16 cellular contexts compared by ENCODE assay signal in the genomic region with DNA sequence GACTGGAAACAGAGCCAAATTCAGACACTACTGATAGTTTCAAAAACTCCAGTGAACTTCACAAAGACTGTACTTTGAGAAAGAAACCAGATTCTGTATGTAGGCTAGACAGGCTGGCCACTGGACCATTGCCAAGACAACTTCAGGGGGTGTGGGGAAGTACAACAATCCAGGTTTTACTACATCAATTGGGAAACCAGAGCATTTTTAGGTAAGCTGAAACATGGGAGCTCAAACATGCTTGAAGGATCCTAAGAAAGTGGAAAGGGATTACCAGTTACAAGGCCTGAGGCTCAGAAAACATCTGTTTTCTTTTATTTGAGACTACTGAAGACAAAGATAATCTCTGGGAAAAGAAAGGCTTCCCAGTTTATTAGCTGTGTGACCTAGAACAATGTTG. TPM values are rescaled to one million over a fixed set of nuclear protein-coding genes. Genes with fewer than 3 reads are reported as not detected.
A peak's percentile ranks its signal among the peaks of the same experiment; 100 is the strongest.
DNase-seq lines count a peak whose midpoint lies in the region; ATAC-seq, FAIRE-seq and TF ChIP-seq lines count a peak whose summit lies in the region.
"Had no signal": no experiment of that assay in that cellular context is flagged by ENCODE, and none has a peak within 500 bp of the region (broad histone marks: within the 10 kb centered on the region; RNA-seq: fewer than 3 reads in every experiment).

No MANE protein-coding gene starts in this region.

- no peak overlapping the region for H3K9ac ChIP-seq in endothelial cell of umbilical vein (replicated peaks; ENCODE audit: extremely low read depth, insufficient read depth, low read length)

- H3K27me3 ChIP-seq in RWPE2 (ENCODE audit: insufficient read depth, poor library complexity, severe bottlenecking) (no peaks in the 10 kb centered on the region), endothelial cell of umbilical vein (ENCODE audit: control insufficient read depth in 2 of 2, insufficient read depth in 2 of 2, low read length in 2 of 2) (no peaks in the 10 kb centered on the region), right cardiac atrium (ENCODE audit: control insufficient read depth, insufficient read depth) (no peaks in the 10 kb centered on the region)
- H3K27me3 ChIP-seq: body of pancreas, sigmoid colon had no signal

- no peaks in the 10 kb centered on the region for H3K79me2 ChIP-seq in endothelial cell of umbilical vein (ENCODE audit: control insufficient read depth, insufficient read depth, low read length)

- no peaks in the 10 kb centered on the region for H4K20me1 ChIP-seq in endothelial cell of umbilical vein (replicated peaks; ENCODE audit: control insufficient read depth, extremely low read depth, insufficient read depth, low read length)

- ATAC-seq in RWPE2 (ENCODE audit: low read depth) (peak; percentile 38; the same call in 2 of the 3 replicates), right cardiac atrium (no peak), esophagus mucosa (no peak)
- ATAC-seq: body of pancreas had no signal

- H3K4me3 ChIP-seq in RWPE2 (ENCODE audit: severe bottlenecking) = no peak overlapping the region
- H3K4me3 ChIP-seq in endothelial cell of umbilical vein (replicated peaks in 1 of 3; ENCODE audit: insufficient read depth in 1 of 3, low read depth in 1 of 3, low read length in 3 of 3) = no peak overlapping the region
- no peak overlapping the region for H3K4me3 ChIP-seq in right cardiac atrium (ENCODE audit: low read length)
- H3K4me3 ChIP-seq: body of pancreas, sigmoid colon had no signal

- FAIRE-seq in endothelial cell of umbilical vein (lab: Jason Lieb, UNC) = no peak

- H3K4me1 Mint-ChIP-seq in mesothelial cell of epicardium = peaks cover 15% of the 10 kb centered on the region
- H3K4me1 Mint-ChIP-seq: nephron progenitor cell had no signal

- H2AFZ ChIP-seq in endothelial cell of umbilical vein (ENCODE audit: low read depth, low read length) = no peak overlapping the region

- DNase-seq in H4 (ENCODE audit: low spot score) = peak; percentile 37
- DNase-seq in RWPE2 (ENCODE audit: low spot score) = no peak
- DNase-seq in endothelial cell of umbilical vein (ENCODE audit: low read depth, low spot score) = peak; percentile 4
- peak in 1 of 2 experiments; percentile 56 for DNase-seq in mesothelial cell of epicardium (ENCODE audit: low spot score in 2 of 2, unreplicated experiment in 2 of 2)
- DNase-seq in NOMO-1 treated with dmso at 0.1 percent for 144 hours (lab: John Stamatoyannopoulos, UW; ENCODE audit: unreplicated experiment) = no peak
- no peak for DNase-seq in right cardiac atrium
- no peak for DNase-seq in cortex of kidney (lab: John Stamatoyannopoulos, UW)
- DNase-seq: activated CD4-positive, alpha-beta T cell treated with anti-CD3 and anti-CD28 coated beads, Interleukin-2, amount 50 U/mL, for 48 hours; NCI-H1417; NCI-H510A treated with DMSO at 0.1 percent for 48 hours; nephron progenitor cell; stimulated activated naive CD4-positive, alpha-beta T cell had no signal

- no peak for TF ChIP-seq POLR2A in endothelial cell of umbilical vein (IDR thresholded peaks at IDR 0.05; ENCODE audit: low read depth, low read length)

- H3K9me3 Mint-ChIP-seq in mesothelial cell of epicardium = no peaks in the 10 kb centered on the region
- H3K9me3 Mint-ChIP-seq: activated T-helper 2 cell treated with anti-CD3 and anti-CD28 coated beads, Interferon-gamma antibody, Interleukin-2, Interleukin-4, amounts not matched to agents 10 μg/mL and 5 μg/mL and 100 μg/mL, durations not matched to agents 14 hours and 24 hours and 36 hours; nephron progenitor cell had no signal

- no peaks in the 10 kb centered on the region for H3K9me1 ChIP-seq in endothelial cell of umbilical vein (replicated peaks; ENCODE audit: control insufficient read depth, extremely low read depth, insufficient read depth, low read length)

- CTCF ChIA-PET in endothelial cell of umbilical vein (lab: Charles Lee) = interaction anchor here (1.0 to 1.2 kb wide), 2 partner anchors 14 to 269 kb away, joined by 4 to 6 read pairs; no protein-coding TSS in a partner anchor

- peak overlapping the region; percentile 44 for H3K27ac ChIP-seq in RWPE2 (ENCODE audit: poor library complexity, severe bottlenecking)
- no peak overlapping the region for H3K27ac ChIP-seq in endothelial cell of umbilical vein (ENCODE audit: insufficient read depth, low read depth, low read length)
- H3K27ac ChIP-seq in right cardiac atrium (ENCODE audit: low read length) = no peak overlapping the region
- H3K27ac ChIP-seq: body of pancreas had no signal

- no TSS peak for BruUV-seq in endothelial cell of umbilical vein (replicated peaks; lab: Mats Ljungman, UMichigan)

- H3K9me3 ChIP-seq in RWPE2 (ENCODE audit: severe bottlenecking) (no peaks in the 10 kb centered on the region), endothelial cell of umbilical vein (replicated peaks; ENCODE audit: control insufficient read depth, insufficient read depth, low read length) (no peaks in the 10 kb centered on the region), right cardiac atrium (ENCODE audit: control insufficient read depth, low read length) (no peaks in the 10 kb centered on the region)
- H3K9me3 ChIP-seq: body of pancreas, sigmoid colon had no signal

- H3K36me3 Mint-ChIP-seq in mesothelial cell of epicardium = no peaks in the 10 kb centered on the region

- no peaks in the 10 kb centered on the region for H3K27me3 Mint-ChIP-seq in mesothelial cell of epicardium (ENCODE audit: low read depth)

- intact Hi-C loops in endothelial cell of umbilical vein (cut with micrococcal nuclease) (no loop called here), right cardiac atrium (cut with DNase I) (no loop called here)

- H3K27ac Mint-ChIP-seq in mesothelial cell of epicardium = peak overlapping the region; percentile 25
- H3K27ac Mint-ChIP-seq: activated T-helper 2 cell treated with anti-CD3 and anti-CD28 coated beads, Interferon-gamma antibody, Interleukin-2, Interleukin-4, amounts not matched to agents 10 μg/mL and 5 μg/mL and 100 μg/mL, durations not matched to agents 14 hours and 24 hours and 36 hours; nephron progenitor cell had no signal

- no peak overlapping the region for H3K4me3 Mint-ChIP-seq in mesothelial cell of epicardium
- H3K4me3 Mint-ChIP-seq: nephron progenitor cell had no signal

- TF ChIP-seq CTCF in RWPE2 (IDR thresholded peaks at IDR 0.05; ENCODE audit: poor library complexity, severe bottlenecking) (no peak), endothelial cell of umbilical vein (IDR thresholded peaks at IDR 0.05; ENCODE audit: extremely low read depth in 1 of 2, insufficient read depth in 1 of 2, low read depth in 1 of 2, low read length in 2 of 2) (no peak), mesothelial cell of epicardium (IDR thresholded peaks at IDR 0.05; ENCODE audit: unreplicated experiment) (no peak)

- H3K4me1 ChIP-seq in RWPE2 (ENCODE audit: insufficient read depth, poor library complexity, severe bottlenecking) (peaks cover 25% of the 10 kb centered on the region), endothelial cell of umbilical vein (ENCODE audit: control insufficient read depth, extremely low read depth, insufficient read depth, low read length) (peaks cover 21% of the 10 kb centered on the region), right cardiac atrium (ENCODE audit: control insufficient read depth, insufficient read depth, low read length) (no peaks in the 10 kb centered on the region)

- H3K4me2 ChIP-seq in endothelial cell of umbilical vein (ENCODE audit: insufficient read depth, low read length) = no peak overlapping the region

- H3K36me3 ChIP-seq in RWPE2 (ENCODE audit: low read depth) (no peaks in the 10 kb centered on the region), endothelial cell of umbilical vein (ENCODE audit: control insufficient read depth in 2 of 2, extremely low read depth in 1 of 2, insufficient read depth in 2 of 2, low read length in 2 of 2) (no peaks in the 10 kb centered on the region)
- H3K36me3 ChIP-seq: sigmoid colon had no signal

- POLR2A ChIA-PET in endothelial cell of umbilical vein (lab: Charles Lee) = interaction anchor here (0.6 to 1.2 kb wide), 2 partner anchors 27 to 349 kb away, joined by 3 read pairs; a partner anchor contains a TSS

- dilution Hi-C loops in endothelial cell of umbilical vein (cut with MboI; ENCODE audit: extremely low pct_ligation_motif_present, low sequenced_read_pairs) = no loop called here

TF ChIP-seq in endothelial cell of umbilical vein, 7 proteins besides CTCF, POLR2A, EP300 and RAD21:
- TF ChIP-seq JUN (IDR thresholded peaks at IDR 0.05; ENCODE audit: borderline replicate concordance, insufficient read depth, insufficient read length, low read depth) = no peak
- TF ChIP-seq, protein P1, sequence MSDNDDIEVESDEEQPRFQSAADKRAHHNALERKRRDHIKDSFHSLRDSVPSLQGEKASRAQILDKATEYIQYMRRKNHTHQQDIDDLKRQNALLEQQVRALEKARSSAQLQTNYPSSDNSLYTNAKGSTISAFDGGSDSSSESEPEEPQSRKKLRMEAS (IDR thresholded peaks at IDR 0.05; ENCODE audit: insufficient read depth, insufficient read length) = no peak
- TF ChIP-seq FOS (IDR thresholded peaks at IDR 0.05; ENCODE audit: borderline replicate concordance, insufficient read depth, low read length) = no peak
- TF ChIP-seq MYC (IDR thresholded peaks at IDR 0.05; ENCODE audit: low read depth, low read length) = no peak
- no peak for TF ChIP-seq GATA2 (IDR thresholded peaks at IDR 0.05; ENCODE audit: insufficient read depth, insufficient read length, low read depth, low read length)
- no peak for TF ChIP-seq EZH2 (IDR thresholded peaks at IDR 0.05; ENCODE audit: borderline replicate concordance, low read depth, low read length, severe bottlenecking)
- TF ChIP-seq POLR2AphosphoS5 (IDR thresholded peaks at IDR 0.05; ENCODE audit: insufficient read depth, low read depth, low read length) = no peak

RNA-seq across cellular contexts. Expression of a gene that starts 26.9 kb away (rescaled TPM):
- 11.5 and 13.5 TPM in 2 replicates for total RNA-seq in H4 (2014; rRNA removed; shearing (Covaris generic))
- 35.8 and 42.1 TPM in 2 replicates for total RNA-seq in endothelial cell of umbilical vein
- polyA plus RNA-seq in endothelial cell of umbilical vein = 4.4 and 9.6 TPM in 2 replicates
- 7.3 and 7.6 TPM in 2 replicates for polyA plus RNA-seq in endothelial cell of umbilical vein (2011; cell fraction: cytosol; rRNA removed)
- polyA plus RNA-seq in endothelial cell of umbilical vein (2011; cell fraction: nucleus; rRNA removed) = 38.3 and 52.6 TPM in 2 replicates
- polyA plus RNA-seq in endothelial cell of umbilical vein (2012) = 12.5 and 16.5 TPM in 2 replicates
- 15.9 and 17.0 TPM in 2 replicates for polyA minus RNA-seq in endothelial cell of umbilical vein
- 3.6 TPM for polyA minus RNA-seq in endothelial cell of umbilical vein (2011; cell fraction: cytosol; rRNA and poly(A)+ RNA removed)
- 46.7 and 72.8 TPM in 2 replicates for polyA minus RNA-seq in endothelial cell of umbilical vein (2011; cell fraction: nucleus; rRNA and poly(A)+ RNA removed)
- 22.6 to 25.1 TPM (median 23.0 TPM) in 3 replicates for total RNA-seq in mesothelial cell of epicardium
- 10 to 100 TPM; 28.4 to 31.7 (median 30.8) TPM for total RNA-seq in right cardiac atrium
- polyA plus RNA-seq in right cardiac atrium = 11.7 TPM
- total RNA-seq in esophagus mucosa = 14.6 TPM

Comparison
In these comparisons a context has a peak if more than half of its experiments do, and no peak if none do; other contexts are left out.
1. DNase-seq: peak in H4 (single experiment) and endothelial cell of umbilical vein (single experiment); none in RWPE2 (single experiment), NOMO-1 treated with dmso at 0.1 percent for 144 hours (single experiment), right cardiac atrium (0 of 3) and cortex of kidney (single experiment).